ENCODE assay signal across 27 cellular contexts in the genomic region with DNA sequence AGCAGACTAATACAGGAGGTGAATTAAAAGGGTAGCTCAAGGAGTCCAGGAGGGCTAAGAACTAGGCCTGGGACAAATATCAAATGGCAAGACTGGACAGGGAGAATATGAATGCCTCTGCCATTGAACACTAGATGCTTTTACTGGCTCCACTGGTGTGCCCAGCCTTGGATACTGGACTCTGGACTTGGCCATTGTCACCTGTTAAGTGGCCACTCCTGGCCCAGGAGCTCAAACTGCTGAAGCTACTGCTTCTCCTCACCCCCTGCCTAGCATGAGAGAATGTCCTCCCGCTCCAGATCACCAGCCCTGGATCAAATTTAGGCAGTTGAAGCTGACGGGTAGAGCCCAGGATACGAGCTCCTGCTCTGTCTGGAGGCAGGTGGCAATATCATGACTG.
A peak's percentile ranks its signal among the peaks of the same experiment; 100 is the strongest.
DNase-seq lines count a peak whose midpoint lies in the region; ATAC-seq, FAIRE-seq and TF ChIP-seq lines count a peak whose summit lies in the region.
"Had no signal": no experiment of that assay in that cellular context is flagged by ENCODE, and none has a peak within 500 bp of the region (broad histone marks: within the 10 kb centered on the region; RNA-seq: fewer than 3 reads in every experiment).

No MANE protein-coding gene starts in this region.

- H3K36me3 ChIP-seq in liver (ENCODE audit: control insufficient read depth in 4 of 4, insufficient read depth in 3 of 4, low read depth in 1 of 4, low read length in 3 of 4) (no peaks in the 10 kb centered on the region), HepG2 (replicated peaks in 1 of 2; ENCODE audit: control insufficient read depth in 1 of 2, insufficient read depth in 2 of 2, low read length in 2 of 2) (no peaks in the 10 kb centered on the region), gastroesophageal sphincter (no peaks in the 10 kb centered on the region)
- H3K36me3 ChIP-seq: BE2C; BLaER1 treated with 17β-estradiol and CSF1 and Interleukin-3, amounts not matched to agents 10 nM and 100 nM had no signal

- H4K20me1 ChIP-seq in HepG2 (ENCODE audit: insufficient read depth, low read length) = peaks cover 19% of the 10 kb centered on the region; the same call in 1 of the 2 replicates
- H4K20me1 ChIP-seq: BLaER1 treated with 17β-estradiol and CSF1 and Interleukin-3, amounts not matched to agents 10 nM and 100 nM had no signal

- peak in 1 of 2 donors; percentile 13 for TF ChIP-seq RAD21 in liver (IDR thresholded peaks at IDR 0.05)
- no peak for TF ChIP-seq RAD21 in HepG2 (CRISPR knock-in tag; IDR thresholded peaks at IDR 0.05)

- H3K27ac ChIP-seq in liver (ENCODE audit: low read depth in 1 of 2, low read length in 2 of 2) (no peak overlapping the region), HepG2 (ENCODE audit: extremely low read length, insufficient read depth, low read length) (no peak overlapping the region), gastroesophageal sphincter (no peak overlapping the region)
- H3K27ac ChIP-seq: A549; BLaER1 treated with 17β-estradiol and CSF1 and Interleukin-3, amounts not matched to agents 10 nM and 100 nM had no signal

- no peak overlapping the region for H3K27ac Mint-ChIP-seq in type B pancreatic cell
- H3K27ac Mint-ChIP-seq: CD4-positive, alpha-beta T cell; CD8-positive, alpha-beta memory T cell had no signal

- H3K27me3 ChIP-seq in liver (ENCODE audit: control insufficient read depth in 4 of 4, insufficient read depth in 4 of 4, low read length in 3 of 4) (no peaks in the 10 kb centered on the region), HepG2 (ENCODE audit: control insufficient read depth in 1 of 2, insufficient read depth in 2 of 2, low read length in 2 of 2) (peaks cover 12 to 85% of the 10 kb centered on the region in 2 experiments; a peak in 4 of 5 replicates), gastroesophageal sphincter (no peaks in the 10 kb centered on the region)
- H3K27me3 ChIP-seq: BE2C; BLaER1 treated with 17β-estradiol and CSF1 and Interleukin-3, amounts not matched to agents 10 nM and 100 nM had no signal

- peaks cover 36% of the 10 kb centered on the region for H3K4me1 Mint-ChIP-seq in type B pancreatic cell (ENCODE audit: unreplicated experiment)
- H3K4me1 Mint-ChIP-seq: CD14-positive monocyte; CD8-positive, alpha-beta memory T cell had no signal

- CTCF ChIA-PET in HepG2 (lab: Yijun Ruan, JAX; ENCODE audit: low intra/inter-chr PET ratio, low total read pairs) = no interaction called here

- no peak for TF ChIP-seq EP300 in HepG2 (IDR thresholded peaks at IDR 0.05; ENCODE audit: low read depth in 2 of 2, low read length in 2 of 2)
- no peak for TF ChIP-seq EP300 in HepG2 (CRISPR knock-in tag; IDR thresholded peaks at IDR 0.05; ENCODE audit: borderline replicate concordance)
- no peak for TF ChIP-seq EP300 in gastroesophageal sphincter (IDR thresholded peaks at IDR 0.05)

- in situ Hi-C loops in HepG2 (cut with HindIII; ENCODE audit: extremely low pct_ligation_motif_present, low pct_unique_long_range_greater_than_20kb) = no loop called here

- H3K4me3 Mint-ChIP-seq in type B pancreatic cell = no peak overlapping the region
- H3K4me3 Mint-ChIP-seq: CD14-positive monocyte; CD4-positive, alpha-beta T cell; CD8-positive, alpha-beta memory T cell had no signal

- H3K9me3 ChIP-seq in liver (ENCODE audit: control insufficient read depth in 4 of 4, low read length in 3 of 4) (no peaks in the 10 kb centered on the region), HepG2 (ENCODE audit: low read length) (no peaks in the 10 kb centered on the region), gastroesophageal sphincter (peaks cover 0 to 5% (median 0%) of the 10 kb centered on the region in 3 donors)
- H3K9me3 ChIP-seq: BE2C had no signal

- H2AFZ ChIP-seq in HepG2 (ENCODE audit: low read length) = no peak overlapping the region

- peaks cover 18 to 28% (median 24%) of the 10 kb centered on the region in 4 donors for H3K4me1 ChIP-seq in liver (ENCODE audit: control insufficient read depth in 4 of 4, insufficient read depth in 4 of 4, low read length in 3 of 4)
- H3K4me1 ChIP-seq in HepG2 (ENCODE audit: insufficient read depth, low read length) = peaks cover 18% of the 10 kb centered on the region
- H3K4me1 ChIP-seq in gastroesophageal sphincter = no peaks in the 10 kb centered on the region
- H3K4me1 ChIP-seq: A549, BE2C had no signal

- peaks cover 11% of the 10 kb centered on the region for H3K9me3 Mint-ChIP-seq in type B pancreatic cell
- H3K9me3 Mint-ChIP-seq: CD4-positive, alpha-beta T cell had no signal

- H3K9ac ChIP-seq in liver (ENCODE audit: low read depth in 1 of 2, low read length in 2 of 2) (no peak overlapping the region), HepG2 (ENCODE audit: insufficient read depth, low read depth, low read length) (no peak overlapping the region)
- H3K9ac ChIP-seq: BLaER1 treated with 17β-estradiol and CSF1 and Interleukin-3, amounts not matched to agents 10 nM and 100 nM had no signal

- no peaks in the 10 kb centered on the region for H3K79me2 ChIP-seq in HepG2 (ENCODE audit: insufficient read depth, low read length)

- H3K27me3 Mint-ChIP-seq in type B pancreatic cell = no peaks in the 10 kb centered on the region
- H3K27me3 Mint-ChIP-seq: CD4-positive, alpha-beta T cell had no signal

- no peak overlapping the region for H3K4me2 ChIP-seq in HepG2 (ENCODE audit: low read depth, low read length)
- H3K4me2 ChIP-seq: A549; BLaER1 treated with 17β-estradiol and CSF1 and Interleukin-3, amounts not matched to agents 10 nM and 100 nM had no signal

- peak; percentile 39 for DNase-seq in activated CD8-positive, alpha-beta memory T cell treated with anti-CD3 and anti-CD28 coated beads, Interleukin-2, amount 50 U/mL, for 48 hours
- DNase-seq in activated CD8-positive, alpha-beta memory T cell treated with anti-CD3 and anti-CD28 coated beads, Interleukin-2, amount 50 U/mL, for 4 hours = no peak
- DNase-seq in HepG2 (ENCODE audit: low spot score) = no peak
- peak; percentile 71 for DNase-seq in left lobe of liver (ENCODE audit: low spot score)
- peak; percentile 15 for DNase-seq in type B pancreatic cell (ENCODE audit: extremely low spot score, unreplicated experiment)
- DNase-seq: 8988T; ACHN; AML-193; BE2C; CD4-positive, alpha-beta T cell; CD8-positive, alpha-beta memory T cell; DMS 273 treated with DMSO at 0.1 percent for 48 hours; DMS79; EL; GDM1; GOT3; HCEC 1CT had no signal

- FAIRE-seq in HepG2 (lab: Jason Lieb, UNC) = no peak
- FAIRE-seq: A549, D721Med, GM12878, GM18507, H54 had no signal

- BruUV-seq in HepG2 (replicated peaks; lab: Mats Ljungman, UMichigan) = no TSS peak

- H3K4me3 ChIP-seq in liver (ENCODE audit: low read depth in 1 of 3, low read length in 3 of 3) (no peak overlapping the region), HepG2 (replicated peaks in 1 of 3; ENCODE audit: insufficient read depth in 1 of 3, low read depth in 2 of 3, low read length in 3 of 3) (no peak overlapping the region), gastroesophageal sphincter (no peak overlapping the region)
- H3K4me3 ChIP-seq: A549; BLaER1 treated with 17β-estradiol and CSF1 and Interleukin-3, amounts not matched to agents 10 nM and 100 nM; GM12878 had no signal

- 90% methylated on average over 3 of the region's 3 CpGs for WGBS in liver
- 53% methylated on average over 3 of the region's 3 CpGs for WGBS in HepG2 (ENCODE audit: low lambda C conversion rate)
- WGBS in gastroesophageal sphincter (ENCODE audit: low coverage in 1 of 2), 2 donors = 89 to 100% methylated on average over 1 to 3 of the region's 3 CpGs

- TF ChIP-seq POLR2A in HepG2 (IDR thresholded peaks at IDR 0.05; ENCODE audit: insufficient read depth in 1 of 2, low read depth in 2 of 2, low read length in 2 of 2) (no peak), gastroesophageal sphincter (IDR thresholded peaks at IDR 0.05) (no peak)

- no peaks in the 10 kb centered on the region for H3K36me3 Mint-ChIP-seq in type B pancreatic cell
- H3K36me3 Mint-ChIP-seq: CD14-positive monocyte; CD8-positive, alpha-beta memory T cell had no signal

- intact Hi-C loops in HepG2 (cut with micrococcal nuclease; ENCODE audit: unreplicated experiment) = no loop called here

- no peak for ATAC-seq in HepG2
- ATAC-seq in left lobe of liver = peak; percentile 65
- ATAC-seq in GM21737 (IDR thresholded peaks at IDR 0.05; ENCODE audit: unreplicated experiment) = no peak
- no peak for ATAC-seq in gastroesophageal sphincter
- ATAC-seq: A549, GM12878 had no signal

- POLR2A ChIA-PET in HepG2 (lab: Yijun Ruan, JAX) = no interaction called here

- TF ChIP-seq CTCF in liver (IDR thresholded peaks at IDR 0.05; ENCODE audit: low read depth, low read length, missing input control) (no peak), HepG2 (CRISPR knock-in tag; IDR thresholded peaks at IDR 0.05) (no peak), type B pancreatic cell (conservative IDR thresholded peaks at IDR 0.05) (no peak), gastroesophageal sphincter (IDR thresholded peaks at IDR 0.05) (no peak)

TF ChIP-seq in liver, 16 proteins besides CTCF, POLR2A, EP300 and RAD21 (continues in another document):
- TF ChIP-seq MAX (IDR thresholded peaks at IDR 0.05) (peak; percentile 31), HNF4A (conservative IDR thresholded peaks at IDR 0.05) (peak; percentile 84 to 86), GABPA (IDR thresholded peaks at IDR 0.05 in 1 of 2, conservative IDR thresholded peaks at IDR 0.05 in 1 of 2) (no peak), RXRA (IDR thresholded peaks at IDR 0.05) (peak in 1 of 2 donors; percentile 64), NR2F2 (IDR thresholded peaks at IDR 0.05) (no peak), HNF4G (IDR thresholded peaks at IDR 0.05) (peak; percentile 29), YY1 (IDR thresholded peaks at IDR 0.05) (peak; percentile 52)

TF ChIP-seq in HepG2, 621 proteins besides CTCF, POLR2A, EP300 and RAD21:
- TF ChIP-seq RFX3 (CRISPR knock-in tag; IDR thresholded peaks at IDR 0.05) (no peak), TBX2 (CRISPR knock-in tag; IDR thresholded peaks at IDR 0.05; ENCODE audit: borderline replicate concordance) (no peak), ZFP90 (CRISPR knock-in tag; IDR thresholded peaks at IDR 0.05; ENCODE audit: borderline replicate concordance) (no peak), GZF1 (CRISPR knock-in tag; IDR thresholded peaks at IDR 0.05) (no peak), ZNF570 (CRISPR knock-in tag; IDR thresholded peaks at IDR 0.05; ENCODE audit: borderline replicate concordance) (no peak), SMAD3 (CRISPR knock-in tag; IDR thresholded peaks at IDR 0.05) (no peak), ZFP62 (CRISPR knock-in tag; IDR thresholded peaks at IDR 0.05) (no peak), ADNP (CRISPR knock-in tag; IDR thresholded peaks at IDR 0.05) (no peak), ZNF672 (CRISPR knock-in tag; IDR thresholded peaks at IDR 0.05) (no peak), ZNF331 (CRISPR knock-in tag; IDR thresholded peaks at IDR 0.05) (no peak)

Comparison
In these comparisons a context has a peak if more than half of its experiments do, and no peak if none do; other contexts are left out.
1. DNase-seq: peak in activated CD8-positive, alpha-beta memory T cell treated with anti-CD3 and anti-CD28 coated beads, Interleukin-2, amount 50 U/mL, for 48 hours (single experiment), left lobe of liver (single experiment) and type B pancreatic cell (single experiment); none in activated CD8-positive, alpha-beta memory T cell treated with anti-CD3 and anti-CD28 coated beads, Interleukin-2, amount 50 U/mL, for 4 hours (single experiment) and HepG2 (single experiment).